ENCODE assay signal across 8 cellular contexts in the genomic region with DNA sequence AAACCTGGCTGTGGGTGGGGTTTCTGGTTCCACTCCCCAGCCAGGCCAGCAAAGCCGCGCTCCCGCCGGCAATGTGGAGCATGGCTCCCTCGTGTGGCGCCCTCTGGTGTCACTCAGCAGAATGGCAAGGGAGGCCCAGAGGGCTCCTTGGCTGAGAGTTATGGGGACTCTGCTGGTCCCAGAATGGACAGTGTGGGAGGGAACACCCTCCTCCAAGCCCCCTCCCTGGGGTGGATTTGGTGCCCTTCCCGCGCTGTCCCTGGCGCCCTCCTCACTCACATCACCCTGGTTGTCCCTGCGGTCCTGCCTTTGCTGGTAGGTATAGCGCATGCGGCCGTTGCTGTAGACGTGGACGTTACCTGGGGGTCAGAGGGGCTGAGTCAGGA. TPM values are rescaled to one million over a fixed set of nuclear protein-coding genes. Genes with fewer than 3 reads are reported as not detected.
DNase-seq lines count a peak whose midpoint lies in the region; ATAC-seq and TF ChIP-seq lines count a peak whose summit lies in the region.

No MANE protein-coding gene starts in this region.

- H3K79me2 ChIP-seq in neural progenitor cell (ENCODE audit: low read depth) = no peaks in the 10 kb centered on the region

- H3K4me1 ChIP-seq in neural progenitor cell (peaks cover 6% of the 10 kb centered on the region), aorta (ENCODE audit: control insufficient read depth in 1 of 2, insufficient read depth in 2 of 2, low read length in 2 of 2) (no peaks in the 10 kb centered on the region)

- H3K27ac Mint-ChIP-seq in neural progenitor cell = no peak overlapping the region

- peaks cover 3% of the 10 kb centered on the region for H3K27me3 Mint-ChIP-seq in neural progenitor cell (ENCODE audit: insufficient read depth, low read depth)

- intact Hi-C loops in aorta (cut with DNase I) = loop anchor here in 1 of 2 donors (10.0 kb wide), 1 partner anchor 636 kb away; no protein-coding TSS in a partner anchor

- H3K36me3 Mint-ChIP-seq in neural progenitor cell = peaks cover 15% of the 10 kb centered on the region

- ATAC-seq in esophagus mucosa (peak; percentile 56), aorta (ENCODE audit: low FRiP score) (peak; percentile 56), GM21447 (IDR thresholded peaks at IDR 0.05; ENCODE audit: unreplicated experiment) (no peak)

- H3K4me3 ChIP-seq in neural progenitor cell (no peak overlapping the region), aorta (ENCODE audit: low read length in 2 of 2) (no peak overlapping the region)

- H3K9ac ChIP-seq in neural progenitor cell = no peak overlapping the region

- H3K9me3 Mint-ChIP-seq in neural progenitor cell = no peaks in the 10 kb centered on the region

- H2AFZ ChIP-seq in neural progenitor cell (replicated peaks) = no peak overlapping the region

- H3K27ac ChIP-seq in neural progenitor cell = no peak overlapping the region
- H3K27ac ChIP-seq in aorta (ENCODE audit: low read depth in 1 of 2, low read length in 2 of 2) = no peak overlapping the region

- H3K27me3 ChIP-seq in neural progenitor cell (no peaks in the 10 kb centered on the region), aorta (ENCODE audit: control insufficient read depth in 1 of 2, insufficient read depth in 2 of 2, low read length in 1 of 2) (no peaks in the 10 kb centered on the region)

- no peak overlapping the region for H3K4me3 Mint-ChIP-seq in neural progenitor cell

- peaks cover 19% of the 10 kb centered on the region for H3K4me1 Mint-ChIP-seq in neural progenitor cell

- H3K36me3 ChIP-seq in neural progenitor cell = peaks cover 5% of the 10 kb centered on the region
- peaks cover 0 to 4% of the 10 kb centered on the region in 2 donors for H3K36me3 ChIP-seq in aorta (ENCODE audit: control insufficient read depth in 1 of 2, insufficient read depth in 2 of 2, low read length in 1 of 2)

- no peaks in the 10 kb centered on the region for H3K9me3 ChIP-seq in neural progenitor cell (ENCODE audit: low read depth)
- no peaks in the 10 kb centered on the region for H3K9me3 ChIP-seq in aorta (ENCODE audit: control insufficient read depth, low read length)

- no peaks in the 10 kb centered on the region for H4K20me1 ChIP-seq in neural progenitor cell (ENCODE audit: low read depth)

- 51% methylated on average over 15 of the region's 15 CpGs for WGBS in aorta, 2 donors

- H3F3A ChIP-seq in neural progenitor cell (ENCODE audit: low read depth) = peaks cover 23% of the 10 kb centered on the region

- peak; percentile 95 for TF ChIP-seq CTCF in neural progenitor cell (IDR thresholded peaks at IDR 0.05)

- DNase-seq in NCI-H146 (lab: John Stamatoyannopoulos, UW) = peak; percentile 43
- no peak for DNase-seq in NCI-H146 treated with DMSO at 0.1 percent for 48 hours (lab: John Stamatoyannopoulos, UW; ENCODE audit: unreplicated experiment)
- DNase-seq in NCI-H69 (lab: John Stamatoyannopoulos, UW) = peak; percentile 50
- peak; percentile 67 for DNase-seq in activated T-cell treated with anti-CD3 and anti-CD28 coated beads for 4 hours
- peak; percentile 79 for DNase-seq in neural progenitor cell (ENCODE audit: low spot score)
- DNase-seq in aorta = peak in 1 of 2 donors; percentile 92

- no peak overlapping the region for H3K4me2 ChIP-seq in neural progenitor cell

RNA-seq across cellular contexts. Expression of a gene that starts 14.2 kb away (rescaled TPM):
- 21.6 TPM for total RNA-seq in esophagus mucosa
- 8.8 and 16.1 TPM in 2 replicates for total RNA-seq in neural progenitor cell (ENCODE audit: low replicate concordance)
- total RNA-seq in aorta = 10 to 100 TPM; 33.1 to 34.7 TPM
- polyA plus RNA-seq in aorta = 10 to 100 TPM; 12.0 to 30.3 TPM
